Comparison of ENCODE assay signal across 16 cellular contexts in the genomic region with DNA sequence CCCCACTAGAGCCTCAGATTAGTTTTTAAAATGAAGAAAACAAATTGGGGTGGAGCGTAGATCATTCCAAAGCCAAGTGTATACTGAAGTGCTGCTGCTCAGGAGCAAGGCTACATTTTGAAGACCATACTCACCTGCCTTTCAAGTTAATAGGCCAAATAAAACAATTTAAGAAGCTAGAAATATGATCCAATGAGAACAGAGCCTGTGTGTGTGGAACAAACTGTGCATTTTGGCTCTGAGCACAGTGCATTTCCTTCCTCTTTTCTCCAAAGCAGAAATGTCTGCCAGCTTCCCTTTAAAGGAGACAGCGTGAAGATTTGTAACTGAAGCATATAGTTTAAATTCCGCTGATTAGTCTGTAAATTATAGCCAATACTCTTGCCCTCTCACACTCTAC. TPM values are rescaled to one million over a fixed set of nuclear protein-coding genes. Genes with fewer than 3 reads are reported as not detected.
DNase-seq lines count a peak whose midpoint lies in the region; ATAC-seq and TF ChIP-seq lines count a peak whose summit lies in the region.
"Had no signal": no experiment of that assay in that cellular context is flagged by ENCODE, and none has a peak within 500 bp of the region (broad histone marks: within the 10 kb centered on the region; RNA-seq: fewer than 3 reads in every experiment).

No MANE protein-coding gene starts in this region.

- H3K4me3 Mint-ChIP-seq in activated B cell treated with CpG ODN at 0.5 μM for 24 hours: peak overlapping the region; percentile 19
- H3K4me3 Mint-ChIP-seq in activated CD4-positive, alpha-beta memory T cell treated with anti-CD3 and anti-CD28 coated beads for 36 hours: no peak overlapping the region
- H3K4me3 Mint-ChIP-seq: activated CD8-positive, alpha-beta T cell treated with anti-CD3 and anti-CD28 coated beads for 36 hours had no signal

- POLR2A ChIA-PET in activated B cell treated with CpG ODN at 0.5 μM for 24 hours (lab: Charles Lee): interaction anchor here (0.7 to 3.6 kb wide), 11 partner anchors 9 to 126 kb away, joined by 3 to 29 read pairs (median 5); no protein-coding TSS in a partner anchor
- POLR2A ChIA-PET in activated CD4-positive, alpha-beta memory T cell treated with anti-CD3 and anti-CD28 coated beads for 36 hours (lab: Charles Lee): no interaction called here

- H3K27me3 ChIP-seq in left ventricle myocardium inferior (ENCODE audit: low read depth): no peaks in the 10 kb centered on the region
- no peaks in the 10 kb centered on the region for H3K27me3 ChIP-seq in uterus

- ATAC-seq in Right ventricle myocardium superior (ENCODE audit: poor library complexity): no peak
- no peak for ATAC-seq in activated B cell treated with CpG ODN at 0.5 μM for 24 hours (ENCODE audit: low read depth)
- ATAC-seq in GM19324 (IDR thresholded peaks at IDR 0.05; ENCODE audit: low FRiP score, unreplicated experiment): no peak
- ATAC-seq in GM19455 (IDR thresholded peaks at IDR 0.05; ENCODE audit: unreplicated experiment): no peak
- ATAC-seq: activated CD8-positive, alpha-beta T cell treated with anti-CD3 and anti-CD28 coated beads for 36 hours had no signal

- H3K27me3 Mint-ChIP-seq in activated B cell treated with CpG ODN at 0.5 μM for 24 hours: no peaks in the 10 kb centered on the region
- peaks cover 2% of the 10 kb centered on the region for H3K27me3 Mint-ChIP-seq in activated CD4-positive, alpha-beta memory T cell treated with anti-CD3 and anti-CD28 coated beads for 36 hours
- H3K27me3 Mint-ChIP-seq: activated CD8-positive, alpha-beta T cell treated with anti-CD3 and anti-CD28 coated beads for 36 hours had no signal

- H3K4me1 ChIP-seq in left ventricle myocardium inferior (peaks cover 79% of the 10 kb centered on the region), uterus (no peaks in the 10 kb centered on the region)

- H3K9me3 ChIP-seq in left ventricle myocardium inferior (replicated peaks) (no peaks in the 10 kb centered on the region), uterus (no peaks in the 10 kb centered on the region)

- H3K36me3 Mint-ChIP-seq in activated B cell treated with CpG ODN at 0.5 μM for 24 hours (ENCODE audit: low read depth): peaks cover 10% of the 10 kb centered on the region
- peaks cover 4% of the 10 kb centered on the region for H3K36me3 Mint-ChIP-seq in activated CD4-positive, alpha-beta memory T cell treated with anti-CD3 and anti-CD28 coated beads for 36 hours

- peak overlapping the region; percentile 99 for H3K27ac ChIP-seq in left ventricle myocardium inferior (replicated peaks)
- peak overlapping the region; percentile 30 to 66 for H3K27ac ChIP-seq in uterus

- DNase-seq in left ventricle myocardium inferior: no peak
- no peak for DNase-seq in Right ventricle myocardium superior
- DNase-seq in activated B cell treated with CpG ODN at 0.5 μM for 24 hours: no peak
- DNase-seq in lung microvascular endothelial cell (ENCODE audit: low read depth in 2 of 2): peak; percentile 72 to 80
- DNase-seq in uterus: no peak
- no peak for DNase-seq in activated CD4-positive, alpha-beta memory T cell treated with anti-CD3 and anti-CD28 coated beads for 36 hours
- DNase-seq: activated CD8-positive, alpha-beta T cell treated with anti-CD3 and anti-CD28 coated beads for 36 hours; DMS79 treated with DMSO at 0.1 percent for 48 hours; NCI-H2107 had no signal

- TF ChIP-seq POLR2A in uterus (IDR thresholded peaks at IDR 0.05): peak in 1 of 2 donors; percentile 16

- TF ChIP-seq CTCF in left ventricle myocardium inferior (IDR thresholded peaks at IDR 0.05; ENCODE audit: borderline replicate concordance) (no peak), activated B cell treated with CpG ODN at 0.5 μM for 24 hours (IDR thresholded peaks at IDR 0.05) (no peak), uterus (IDR thresholded peaks at IDR 0.05) (no peak)

- H3K36me3 ChIP-seq in left ventricle myocardium inferior: no peaks in the 10 kb centered on the region
- H3K36me3 ChIP-seq in uterus: no peaks in the 10 kb centered on the region

- intact Hi-C loops in left ventricle myocardium inferior (cut with micrococcal nuclease): no loop called here
- intact Hi-C loops in Right ventricle myocardium superior (cut with DNase I): no loop called here
- intact Hi-C loops in activated B cell treated with CpG ODN at 0.5 μM for 24 hours (cut with micrococcal nuclease): loop anchor here (2.0 kb wide), 1 partner anchor 26 kb away; no protein-coding TSS in a partner anchor
- intact Hi-C loops in uterus (cut with DNase I; ENCODE audit: low total_unique reads): no loop called here
- intact Hi-C loops in activated CD4-positive, alpha-beta memory T cell treated with anti-CD3 and anti-CD28 coated beads for 36 hours (cut with micrococcal nuclease): no loop called here

- CTCF ChIA-PET in activated B cell treated with CpG ODN at 0.5 μM for 24 hours (lab: Charles Lee): interaction anchor here (0.7 to 4.9 kb wide), 5 partner anchors 23 to 127 kb away, joined by 3 to 25 read pairs (median 4); no protein-coding TSS in a partner anchor
- CTCF ChIA-PET in activated CD4-positive, alpha-beta memory T cell treated with anti-CD3 and anti-CD28 coated beads for 36 hours (lab: Charles Lee): interaction anchor here (0.8 kb wide), 1 partner anchor 399 kb away, joined by 3 read pairs; no protein-coding TSS in a partner anchor

- peaks cover 71% of the 10 kb centered on the region for H3K4me1 Mint-ChIP-seq in activated B cell treated with CpG ODN at 0.5 μM for 24 hours
- peaks cover 41% of the 10 kb centered on the region for H3K4me1 Mint-ChIP-seq in activated CD4-positive, alpha-beta memory T cell treated with anti-CD3 and anti-CD28 coated beads for 36 hours (ENCODE audit: low read depth)

- no peaks in the 10 kb centered on the region for H3K9me3 Mint-ChIP-seq in activated B cell treated with CpG ODN at 0.5 μM for 24 hours
- H3K9me3 Mint-ChIP-seq in activated CD4-positive, alpha-beta memory T cell treated with anti-CD3 and anti-CD28 coated beads for 36 hours: no peaks in the 10 kb centered on the region
- H3K9me3 Mint-ChIP-seq: activated CD8-positive, alpha-beta T cell treated with anti-CD3 and anti-CD28 coated beads for 36 hours had no signal

- H3K4me3 ChIP-seq in left ventricle myocardium inferior (no peak overlapping the region), uterus (no peak overlapping the region)

- peak overlapping the region; percentile 88 for H3K27ac Mint-ChIP-seq in activated B cell treated with CpG ODN at 0.5 μM for 24 hours
- H3K27ac Mint-ChIP-seq in activated CD4-positive, alpha-beta memory T cell treated with anti-CD3 and anti-CD28 coated beads for 36 hours: no peak overlapping the region
- H3K27ac Mint-ChIP-seq: activated CD8-positive, alpha-beta T cell treated with anti-CD3 and anti-CD28 coated beads for 36 hours had no signal

RNA-seq across cellular contexts. Expression of gene IFNGR1, which starts 3.2 kb away (rescaled TPM):
- 97.6 TPM for total RNA-seq in left ventricle myocardium inferior
- 99.9 TPM for total RNA-seq in Right ventricle myocardium superior
- total RNA-seq in activated B cell treated with CpG ODN at 0.5 μM for 24 hours: 60.5 and 65.6 TPM in 2 replicates
- 49.7 and 70.4 TPM in 2 replicates for total RNA-seq in lung microvascular endothelial cell
- total RNA-seq in uterus: 100 to 1,000 TPM in 2 of 4 donors, 10 to 100 TPM in 2; 53.5 to 122 (median 94.9) TPM
- total RNA-seq in activated CD4-positive, alpha-beta memory T cell treated with anti-CD3 and anti-CD28 coated beads for 36 hours: 10 to 100 TPM; 27.7 to 29.0 TPM

RNA-seq across cellular contexts. Expression of gene IL22RA2, which starts 48.9 kb away (rescaled TPM):
- total RNA-seq in left ventricle myocardium inferior: not detected
- total RNA-seq in Right ventricle myocardium superior: not detected
- not detected in 2 replicates for total RNA-seq in activated B cell treated with CpG ODN at 0.5 μM for 24 hours
- not detected in 2 replicates for total RNA-seq in lung microvascular endothelial cell
- not detected for total RNA-seq in uterus
- not detected for total RNA-seq in activated CD4-positive, alpha-beta memory T cell treated with anti-CD3 and anti-CD28 coated beads for 36 hours
- total RNA-seq: A673; activated CD8-positive, alpha-beta T cell treated with anti-CD3 and anti-CD28 coated beads for 36 hours; epithelial cell of proximal tubule; osteocyte; SK-MEL-5; ureter had no signal

Comparison
In these comparisons a context has a peak if more than half of its experiments do, and no peak if none do; other contexts are left out.
1. DNase-seq: peak in lung microvascular endothelial cell (2 of 2); none in left ventricle myocardium inferior (single experiment), Right ventricle myocardium superior (single experiment), activated B cell treated with CpG ODN at 0.5 μM for 24 hours (single experiment), uterus (0 of 2) and activated CD4-positive, alpha-beta memory T cell treated with anti-CD3 and anti-CD28 coated beads for 36 hours (single experiment).